Comparison of ENCODE assay signal across 8 cellular contexts in the genomic region with DNA sequence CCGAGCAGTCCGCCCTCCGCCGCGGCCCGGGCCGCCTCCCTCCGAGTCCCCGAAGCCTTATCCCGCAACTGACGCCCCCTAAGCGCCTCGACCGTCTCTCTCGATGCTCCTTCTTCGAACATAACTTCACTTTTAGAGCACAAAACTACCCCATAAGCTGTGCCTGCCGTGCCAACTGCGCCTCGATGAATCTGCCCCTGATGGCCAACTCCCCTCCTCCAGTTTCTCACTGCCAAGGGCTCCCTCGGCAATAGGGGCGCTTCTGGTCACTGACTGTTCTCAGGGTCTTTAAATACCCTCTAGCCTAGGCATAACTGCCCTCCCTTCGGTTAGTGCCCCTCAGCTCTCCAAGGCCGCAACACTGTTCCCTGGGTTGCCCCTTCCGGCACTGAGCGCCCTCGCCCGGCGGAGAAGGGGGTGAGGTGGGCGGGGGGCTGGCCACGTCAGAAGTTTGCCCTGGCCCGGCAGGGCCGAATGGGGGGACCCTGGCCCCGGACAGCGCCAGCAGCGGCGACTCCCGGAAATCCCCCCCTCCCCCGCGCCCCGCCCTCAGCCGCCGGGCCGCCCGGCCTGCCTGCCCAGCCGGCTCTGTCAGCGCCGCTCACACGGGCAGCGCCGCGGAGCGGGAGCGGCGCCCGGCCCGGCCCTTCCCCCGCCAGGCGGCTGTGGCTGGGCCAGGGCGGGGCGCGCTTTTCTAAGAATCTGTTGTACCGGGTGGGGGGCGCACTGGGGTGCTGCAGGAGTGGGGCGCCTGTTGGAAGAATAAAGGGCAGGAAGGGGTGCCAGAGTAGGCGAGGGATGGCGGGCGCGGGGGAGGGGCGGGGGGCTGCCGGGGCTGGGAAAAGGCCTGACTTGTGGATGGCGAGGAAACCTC. TPM values are rescaled to one million over a fixed set of nuclear protein-coding genes. Genes with fewer than 3 reads are reported as not detected.
A peak's percentile ranks its signal among the peaks of the same experiment; 100 is the strongest.
DNase-seq lines count a peak whose midpoint lies in the region; ATAC-seq lines count a peak whose summit lies in the region.

No MANE protein-coding gene starts in this region.

- peak overlapping the region; percentile 98 for H3K27ac Mint-ChIP-seq in activated CD8-positive, alpha-beta memory T cell treated with anti-CD3 and anti-CD28 coated beads, Interleukin-2, amount 10 ng/mL, durations not matched to agents 7 days and 5 days
- peak overlapping the region; percentile 81 to 98 for H3K27ac Mint-ChIP-seq in activated naive CD4-positive, alpha-beta T cell treated with anti-CD3 and anti-CD28 coated beads, Interleukin-2, amount 50 U/mL, for 72 hours

- CTCF ChIA-PET in activated CD8-positive, alpha-beta memory T cell treated with anti-CD3 and anti-CD28 coated beads, Interleukin-2, amount 10 ng/mL, durations not matched to agents 7 days and 5 days (lab: Charles Lee), result interaction anchor here (0.6 to 19.8 kb wide), 7 partner anchors 14 to 99 kb away, joined by 3 to 294 read pairs (median 9); a partner anchor contains a TSS

- H3K4me3 Mint-ChIP-seq in activated CD8-positive, alpha-beta memory T cell treated with anti-CD3 and anti-CD28 coated beads, Interleukin-2, amount 10 ng/mL, durations not matched to agents 7 days and 5 days, result peak overlapping the region; percentile 89

- ATAC-seq in activated CD8-positive, alpha-beta memory T cell treated with anti-CD3 and anti-CD28 coated beads, Interleukin-2, amount 10 ng/mL, durations not matched to agents 7 days and 5 days, result peak; percentile 31
- ATAC-seq in HG02678 (IDR thresholded peaks at IDR 0.05; ENCODE audit: unreplicated experiment) (peak; percentile 34), Right ventricle myocardium inferior (peak; percentile 50), GM18517 (IDR thresholded peaks at IDR 0.05; ENCODE audit: unreplicated experiment) (no peak)
- peak; percentile 14 to 19 for ATAC-seq in activated naive CD4-positive, alpha-beta T cell treated with anti-CD3 and anti-CD28 coated beads, Interleukin-2, amount 50 U/mL, for 72 hours

- peak; percentile 75 for DNase-seq in activated CD8-positive, alpha-beta memory T cell treated with anti-CD3 and anti-CD28 coated beads, Interleukin-2, amount 10 ng/mL, durations not matched to agents 7 days and 5 days
- no peak for DNase-seq in activated CD8-positive, alpha-beta memory T cell treated with anti-CD3 and anti-CD28 coated beads for 24 hours
- DNase-seq in NOMO-1 treated with DMSO at 0.1 percent for 48 hours (lab: John Stamatoyannopoulos, UW; ENCODE audit: unreplicated experiment) (peak; percentile 68), Right ventricle myocardium inferior (ENCODE audit: missing footprints) (peak; percentile 86), occipital lobe (lab: John Stamatoyannopoulos, UW) (peak; percentile 24)
- peak in 1 of 2 donors; percentile 49 for DNase-seq in activated naive CD4-positive, alpha-beta T cell treated with anti-CD3 and anti-CD28 coated beads, Interleukin-2, amount 50 U/mL, for 72 hours (ENCODE audit: low spot score in 2 of 2)

- H3K27me3 Mint-ChIP-seq in activated CD8-positive, alpha-beta memory T cell treated with anti-CD3 and anti-CD28 coated beads, Interleukin-2, amount 10 ng/mL, durations not matched to agents 7 days and 5 days, result no peaks in the 10 kb centered on the region

- no peaks in the 10 kb centered on the region for H3K36me3 Mint-ChIP-seq in activated CD8-positive, alpha-beta memory T cell treated with anti-CD3 and anti-CD28 coated beads, Interleukin-2, amount 10 ng/mL, durations not matched to agents 7 days and 5 days
- peaks cover 6 to 8% of the 10 kb centered on the region in 2 donors for H3K36me3 Mint-ChIP-seq in activated naive CD4-positive, alpha-beta T cell treated with anti-CD3 and anti-CD28 coated beads, Interleukin-2, amount 50 U/mL, for 72 hours

- peaks cover 66% of the 10 kb centered on the region for H3K4me1 Mint-ChIP-seq in activated CD8-positive, alpha-beta memory T cell treated with anti-CD3 and anti-CD28 coated beads, Interleukin-2, amount 10 ng/mL, durations not matched to agents 7 days and 5 days

- H3K9me3 Mint-ChIP-seq in activated CD8-positive, alpha-beta memory T cell treated with anti-CD3 and anti-CD28 coated beads, Interleukin-2, amount 10 ng/mL, durations not matched to agents 7 days and 5 days (ENCODE audit: low read depth), result no peaks in the 10 kb centered on the region
- H3K9me3 Mint-ChIP-seq in activated naive CD4-positive, alpha-beta T cell treated with anti-CD3 and anti-CD28 coated beads, Interleukin-2, amount 50 U/mL, for 72 hours, result no peaks in the 10 kb centered on the region

- intact Hi-C loops in Right ventricle myocardium inferior (cut with DNase I), result loop anchor here (2.0 kb wide), 1 partner anchor 29 kb away; no protein-coding TSS in a partner anchor

RNA-seq across cellular contexts. Expression of a gene that starts 10.6 kb away (rescaled TPM):
- total RNA-seq in activated CD8-positive, alpha-beta memory T cell treated with anti-CD3 and anti-CD28 coated beads, Interleukin-2, amount 10 ng/mL, durations not matched to agents 7 days and 5 days, result 10 to 100 TPM; 29.4 to 38.8 TPM
- total RNA-seq in activated naive CD4-positive, alpha-beta T cell treated with anti-CD3 and anti-CD28 coated beads, Interleukin-2, amount 50 U/mL, for 72 hours, result 10 to 100 TPM; 15.5 to 23.5 TPM
- total RNA-seq in Right ventricle myocardium inferior (18.2 TPM), occipital lobe (7.6 TPM)

RNA-seq across cellular contexts. Expression of a gene that starts 14.4 kb away (rescaled TPM):
- total RNA-seq in activated CD8-positive, alpha-beta memory T cell treated with anti-CD3 and anti-CD28 coated beads, Interleukin-2, amount 10 ng/mL, durations not matched to agents 7 days and 5 days, result 100 to 1,000 TPM; 567 to 729 TPM
- total RNA-seq in activated naive CD4-positive, alpha-beta T cell treated with anti-CD3 and anti-CD28 coated beads, Interleukin-2, amount 50 U/mL, for 72 hours, result 10 to 100 TPM; 71.4 to 76.3 TPM
- 0.76 TPM for total RNA-seq in Right ventricle myocardium inferior
- not detected for total RNA-seq in occipital lobe

RNA-seq across cellular contexts. Expression of a gene that starts 40.7 kb away (rescaled TPM):
- total RNA-seq in activated CD8-positive, alpha-beta memory T cell treated with anti-CD3 and anti-CD28 coated beads, Interleukin-2, amount 10 ng/mL, durations not matched to agents 7 days and 5 days, result 10 to 100 TPM; 19.6 to 28.1 TPM
- 10 to 100 TPM; 24.4 to 55.8 TPM for total RNA-seq in activated naive CD4-positive, alpha-beta T cell treated with anti-CD3 and anti-CD28 coated beads, Interleukin-2, amount 50 U/mL, for 72 hours
- total RNA-seq in Right ventricle myocardium inferior (10.8 TPM), occipital lobe (26.0 TPM)

RNA-seq across cellular contexts. Expression of a gene that starts 40.9 kb away (rescaled TPM):
- 10 to 100 TPM; 35.8 to 47.0 TPM for total RNA-seq in activated CD8-positive, alpha-beta memory T cell treated with anti-CD3 and anti-CD28 coated beads, Interleukin-2, amount 10 ng/mL, durations not matched to agents 7 days and 5 days
- 10 to 100 TPM; 36.8 to 43.2 TPM for total RNA-seq in activated naive CD4-positive, alpha-beta T cell treated with anti-CD3 and anti-CD28 coated beads, Interleukin-2, amount 50 U/mL, for 72 hours
- 31.5 TPM for total RNA-seq in Right ventricle myocardium inferior
- 19.7 TPM for total RNA-seq in occipital lobe

RNA-seq across cellular contexts. Expression of a gene that starts 46.7 kb away (rescaled TPM):
- 100 to 1,000 TPM in 1 of 2 experiments, 10 to 100 TPM in 1; 99.0 to 137 TPM for total RNA-seq in activated CD8-positive, alpha-beta memory T cell treated with anti-CD3 and anti-CD28 coated beads, Interleukin-2, amount 10 ng/mL, durations not matched to agents 7 days and 5 days
- 10 to 100 TPM; 32.8 to 76.3 TPM for total RNA-seq in activated naive CD4-positive, alpha-beta T cell treated with anti-CD3 and anti-CD28 coated beads, Interleukin-2, amount 50 U/mL, for 72 hours
- total RNA-seq in Right ventricle myocardium inferior (0.97 TPM), occipital lobe (1.7 TPM)

Comparison
In these comparisons a context has a peak if more than half of its experiments do, and no peak if none do; other contexts are left out.
1. RNA of a gene that starts 14.4 kb away (total RNA-seq): 567 to 729 TPM in activated CD8-positive, alpha-beta memory T cell treated with anti-CD3 and anti-CD28 coated beads, Interleukin-2, amount 10 ng/mL, durations not matched to agents 7 days and 5 days and 71.4 to 76.3 TPM in activated naive CD4-positive, alpha-beta T cell treated with anti-CD3 and anti-CD28 coated beads, Interleukin-2, amount 50 U/mL, for 72 hours; 0.76 TPM in Right ventricle myocardium inferior (single experiment) and not detected in occipital lobe (single experiment); every median in the first group is over 10 times any median in the second.